17 cellular contexts compared by ENCODE assay signal in genomic region chr9:92191801-92192200, GRCh38.
A peak's percentile ranks its signal among the peaks of the same experiment; 100 is the strongest.
DNase-seq lines count a peak whose midpoint lies in the region; ATAC-seq and TF ChIP-seq lines count a peak whose summit lies in the region.
"Had no signal": no experiment of that assay in that cellular context is flagged by ENCODE, and none has a peak within 500 bp of the region (broad histone marks: within the 10 kb centered on the region; RNA-seq: fewer than 3 reads in every experiment).

No MANE protein-coding gene starts in this region.

- peaks cover 4% of the 10 kb centered on the region for H3K27me3 Mint-ChIP-seq in activated CD4-positive, alpha-beta T cell treated with anti-CD3 and anti-CD28 coated beads, Interleukin-2, amount 10 ng/mL, durations not matched to agents 24 days and 14 days

- no peak overlapping the region for H3K27ac ChIP-seq in fibroblast of lung (ENCODE audit: insufficient read depth, low read length)
- H3K27ac ChIP-seq in left ventricle myocardium inferior (replicated peaks), result no peak overlapping the region
- H3K27ac ChIP-seq: ascending aorta, gastrocnemius medialis, neural progenitor cell had no signal

- no peaks in the 10 kb centered on the region for H3K36me3 Mint-ChIP-seq in activated CD4-positive, alpha-beta T cell treated with anti-CD3 and anti-CD28 coated beads, Interleukin-2, amount 10 ng/mL, durations not matched to agents 24 days and 14 days (ENCODE audit: low read depth)
- H3K36me3 Mint-ChIP-seq: activated CD8-positive, alpha-beta memory T cell treated with anti-CD3 and anti-CD28 coated beads, Interleukin-2, amount 10 ng/mL, durations not matched to agents 7 days and 5 days; neural progenitor cell; WTC11 had no signal

- no peaks in the 10 kb centered on the region for H3K4me1 Mint-ChIP-seq in activated CD4-positive, alpha-beta T cell treated with anti-CD3 and anti-CD28 coated beads, Interleukin-2, amount 10 ng/mL, durations not matched to agents 24 days and 14 days

- H3K36me3 ChIP-seq in fibroblast of lung (ENCODE audit: control insufficient read depth, insufficient read depth, low read length) (no peaks in the 10 kb centered on the region), left ventricle myocardium inferior (no peaks in the 10 kb centered on the region)
- H3K36me3 ChIP-seq: ascending aorta, gastrocnemius medialis, neural progenitor cell had no signal

- peaks cover 2% of the 10 kb centered on the region for H3K27me3 ChIP-seq in fibroblast of lung (ENCODE audit: control insufficient read depth, insufficient read depth, low read length)
- H3K27me3 ChIP-seq in left ventricle myocardium inferior (ENCODE audit: low read depth), result peaks cover 39% of the 10 kb centered on the region
- H3K27me3 ChIP-seq: ascending aorta, gastrocnemius medialis, neural progenitor cell had no signal

- CTCF ChIA-PET in AG04449 (lab: Yijun Ruan, JAX), result interaction anchor here (1.5 kb wide), 2 partner anchors 16 to 52 kb away, joined by 4 to 6 read pairs; no protein-coding TSS in a partner anchor

- ATAC-seq in GM18505 (IDR thresholded peaks at IDR 0.05; ENCODE audit: unreplicated experiment), result no peak
- ATAC-seq: activated CD8-positive, alpha-beta memory T cell treated with anti-CD3 and anti-CD28 coated beads, Interleukin-2, amount 10 ng/mL, durations not matched to agents 7 days and 5 days; gastrocnemius medialis; HCT116; WTC11 had no signal

- H3K27ac Mint-ChIP-seq in activated CD4-positive, alpha-beta T cell treated with anti-CD3 and anti-CD28 coated beads, Interleukin-2, amount 10 ng/mL, durations not matched to agents 24 days and 14 days, result no peak overlapping the region
- H3K27ac Mint-ChIP-seq: activated CD8-positive, alpha-beta memory T cell treated with anti-CD3 and anti-CD28 coated beads, Interleukin-2, amount 10 ng/mL, durations not matched to agents 7 days and 5 days; neural progenitor cell; WTC11 had no signal

- no peak overlapping the region for H3K4me2 ChIP-seq in fibroblast of lung (ENCODE audit: extremely low read depth, insufficient read depth, low read length)
- H3K4me2 ChIP-seq: neural progenitor cell had no signal

- no peak overlapping the region for H3K9ac ChIP-seq in fibroblast of lung (ENCODE audit: insufficient read depth, low read length)
- H3K9ac ChIP-seq: neural progenitor cell had no signal

- H3K4me3 Mint-ChIP-seq in activated CD4-positive, alpha-beta T cell treated with anti-CD3 and anti-CD28 coated beads, Interleukin-2, amount 10 ng/mL, durations not matched to agents 24 days and 14 days, result no peak overlapping the region
- H3K4me3 Mint-ChIP-seq: activated CD8-positive, alpha-beta memory T cell treated with anti-CD3 and anti-CD28 coated beads, Interleukin-2, amount 10 ng/mL, durations not matched to agents 7 days and 5 days; neural progenitor cell; WTC11 had no signal

- no peaks in the 10 kb centered on the region for H4K20me1 ChIP-seq in fibroblast of lung (ENCODE audit: control insufficient read depth, extremely low read depth, insufficient read depth, low read length)

- H3K9me3 ChIP-seq in fibroblast of lung (ENCODE audit: control insufficient read depth, insufficient read depth, low read depth, low read length) (no peaks in the 10 kb centered on the region), left ventricle myocardium inferior (replicated peaks) (no peaks in the 10 kb centered on the region)
- H3K9me3 ChIP-seq: ascending aorta, gastrocnemius medialis had no signal

- no peak for TF ChIP-seq CTCF in AG04449 (IDR thresholded peaks at IDR 0.05; ENCODE audit: insufficient read depth, low read length, missing control alignments)
- TF ChIP-seq CTCF in fibroblast of lung (conservative IDR thresholded peaks at IDR 0.05 in 1 of 2, IDR thresholded peaks at IDR 0.05 in 1 of 2; ENCODE audit: low read depth in 1 of 2, low read length in 2 of 2), result no peak
- no peak for TF ChIP-seq CTCF in left ventricle myocardium inferior (IDR thresholded peaks at IDR 0.05; ENCODE audit: borderline replicate concordance)

- no peak overlapping the region for H3K4me3 ChIP-seq in AG04449 (ENCODE audit: low read depth, low read length)
- H3K4me3 ChIP-seq in fibroblast of lung (replicated peaks in 1 of 4; ENCODE audit: control extremely low read depth in 1 of 4, insufficient read depth in 1 of 4, low read depth in 3 of 4, low read length in 4 of 4), result no peak overlapping the region
- no peak overlapping the region for H3K4me3 ChIP-seq in left ventricle myocardium inferior
- H3K4me3 ChIP-seq: ascending aorta, gastrocnemius medialis, neural progenitor cell had no signal

- no peak for TF ChIP-seq POLR2A in GM18505 (IDR thresholded peaks at IDR 0.05; ENCODE audit: borderline replicate concordance, extremely low read depth, insufficient read depth, insufficient read length)

- POLR2A ChIA-PET in AG04449 (lab: Yijun Ruan, JAX), result interaction anchor here (0.7 to 0.8 kb wide), 2 partner anchors 11 to 51 kb away, joined by 3 to 4 read pairs; no protein-coding TSS in a partner anchor

- peak; percentile 7 for DNase-seq in AG04449 (ENCODE audit: low read depth, low spot score)
- peak; percentile 65 for DNase-seq in ELR (ENCODE audit: low read depth)
- DNase-seq in RPMI7951 (ENCODE audit: low read depth), result peak; percentile 67
- DNase-seq in fibroblast of lung (ENCODE audit: low read depth in 2 of 2), result peak; percentile 25 to 41
- DNase-seq in activated CD4-positive, alpha-beta T cell treated with anti-CD3 and anti-CD28 coated beads, Interleukin-2, amount 10 ng/mL, durations not matched to agents 24 days and 14 days, result no peak
- DNase-seq in left ventricle myocardium inferior, result no peak
- no peak for DNase-seq in KG1 (lab: John Stamatoyannopoulos, UW)
- DNase-seq: activated CD8-positive, alpha-beta memory T cell treated with anti-CD3 and anti-CD28 coated beads, Interleukin-2, amount 10 ng/mL, durations not matched to agents 7 days and 5 days; activated effector memory CD4-positive, alpha-beta T cell treated with anti-CD3 and anti-CD28 coated beads, Interleukin-2, amount 50 U/mL, for 16 hours; gastrocnemius medialis; NCI-H1436; NCI-H446 treated with DMSO at 0.1 percent for 48 hours had no signal

- no peaks in the 10 kb centered on the region for H3K9me3 Mint-ChIP-seq in activated CD4-positive, alpha-beta T cell treated with anti-CD3 and anti-CD28 coated beads, Interleukin-2, amount 10 ng/mL, durations not matched to agents 24 days and 14 days

- intact Hi-C loops in activated CD4-positive, alpha-beta T cell treated with anti-CD3 and anti-CD28 coated beads, Interleukin-2, amount 10 ng/mL, durations not matched to agents 24 days and 14 days (cut with micrococcal nuclease), result no loop called here
- intact Hi-C loops in left ventricle myocardium inferior (cut with micrococcal nuclease), result no loop called here

- H3K4me1 ChIP-seq in fibroblast of lung (ENCODE audit: control insufficient read depth, extremely low read depth, insufficient read depth, low read length), result no peaks in the 10 kb centered on the region
- H3K4me1 ChIP-seq in left ventricle myocardium inferior, result no peaks in the 10 kb centered on the region
- H3K4me1 ChIP-seq: ascending aorta, gastrocnemius medialis had no signal

- no peaks in the 10 kb centered on the region for H3K79me2 ChIP-seq in fibroblast of lung (ENCODE audit: control insufficient read depth, insufficient read depth, low read length)

- H2AFZ ChIP-seq in fibroblast of lung (ENCODE audit: low read length), result no peak overlapping the region
- H2AFZ ChIP-seq: neural progenitor cell had no signal

Comparison
In these comparisons a context has a peak if more than half of its experiments do, and no peak if none do; other contexts are left out.
1. DNase-seq: peak in AG04449 (single experiment), ELR (single experiment), RPMI7951 (single experiment) and fibroblast of lung (2 of 2); none in activated CD4-positive, alpha-beta T cell treated with anti-CD3 and anti-CD28 coated beads, Interleukin-2, amount 10 ng/mL, durations not matched to agents 24 days and 14 days (single experiment), left ventricle myocardium inferior (single experiment) and KG1 (single experiment).